Comparison of ENCODE assay signal across 29 cellular contexts in genomic region chr3:108250626-108251025, GRCh38. TPM values are rescaled to one million over a fixed set of nuclear protein-coding genes. Genes with fewer than 3 reads are reported as not detected.
DNase-seq lines count a peak whose midpoint lies in the region; ATAC-seq, FAIRE-seq and TF ChIP-seq lines count a peak whose summit lies in the region.
"Had no signal": no experiment of that assay in that cellular context is flagged by ENCODE, and none has a peak within 500 bp of the region (broad histone marks: within the 10 kb centered on the region; RNA-seq: fewer than 3 reads in every experiment).

No MANE protein-coding gene starts in this region.

- FAIRE-seq in pancreas (lab: Jason Lieb, UNC): peak; percentile 47
- FAIRE-seq: bronchial epithelial cell had no signal

- intact Hi-C loops in pancreas (cut with DNase I): no loop called here

- TF ChIP-seq EP300 in upper lobe of left lung (IDR thresholded peaks at IDR 0.05): no peak

- H3K36me3 ChIP-seq in pancreas (no peaks in the 10 kb centered on the region), upper lobe of left lung (no peaks in the 10 kb centered on the region)
- H3K36me3 ChIP-seq: BLaER1, HAP-1 had no signal

- TF ChIP-seq CTCF in fibroblast of pulmonary artery (IDR thresholded peaks at IDR 0.05; ENCODE audit: low read length, missing control alignments) (no peak), pancreas (IDR thresholded peaks at IDR 0.05) (no peak), upper lobe of left lung (IDR thresholded peaks at IDR 0.05) (no peak)

- H3K9me3 ChIP-seq in pancreas (no peaks in the 10 kb centered on the region), upper lobe of left lung (no peaks in the 10 kb centered on the region)
- H3K9me3 ChIP-seq: BLaER1, HAP-1, psoas muscle had no signal

- DNase-seq in EH (ENCODE audit: low read depth): peak; percentile 0
- peak; percentile 61 for DNase-seq in NCI-H226
- DNase-seq in fibroblast of pulmonary artery (ENCODE audit: low read depth): peak; percentile 25
- no peak for DNase-seq in pancreas
- no peak for DNase-seq in GM19238 (ENCODE audit: insufficient read length, low spot score)
- no peak for DNase-seq in upper lobe of left lung
- DNase-seq: activated B cell treated with CpG ODN at 0.5 μM for 24 hours; activated CD4-positive, alpha-beta T cell treated with anti-CD3 and anti-CD28 coated beads, Interleukin-2, amount 50 U/mL, for 48 hours; activated naive CD4-positive, alpha-beta T cell treated with anti-CD3 and anti-CD28 coated beads, Interleukin-2, amount 10 ng/mL, durations not matched to agents 7 days and 5 days; amniotic stem cell; effector memory CD4-positive, alpha-beta T cell; erythroblast; foreskin melanocyte; mesendoderm; NCI-H1092; NCI-H1694 treated with DMSO at 0.1 percent for 48 hours; NCI-H69; psoas muscle; SHP77 treated with DMSO at 0.1 percent for 48 hours; stimulated activated naive CD8-positive, alpha-beta T cell treated with anti-CD3 and anti-CD28 coated beads, Interleukin-15, Interleukin-2, amounts not matched to agents 100 U/mL and 50 U/mL, for 24 hours had no signal

- WGBS in pancreas, 2 donors: 91 to 92% methylated on average over 2 of the region's 2 CpGs
- WGBS in upper lobe of left lung, 2 donors: 93 to 94% methylated on average over 2 of the region's 2 CpGs

- no peaks in the 10 kb centered on the region for H3K27me3 ChIP-seq in pancreas
- no peaks in the 10 kb centered on the region for H3K27me3 ChIP-seq in upper lobe of left lung
- H3K27me3 ChIP-seq: BLaER1 had no signal

- no peak for TF ChIP-seq POLR2A in upper lobe of left lung (IDR thresholded peaks at IDR 0.05)

- H3K4me3 ChIP-seq in fibroblast of pulmonary artery (replicated peaks; ENCODE audit: low read depth, low read length) (no peak overlapping the region), pancreas (no peak overlapping the region), upper lobe of left lung (no peak overlapping the region)
- H3K4me3 ChIP-seq: BLaER1, coronary artery, HAP-1, psoas muscle had no signal

- H3K4me1 ChIP-seq in pancreas: no peaks in the 10 kb centered on the region
- H3K4me1 ChIP-seq in upper lobe of left lung: no peaks in the 10 kb centered on the region
- H3K4me1 ChIP-seq: BLaER1, HAP-1, psoas muscle had no signal

- H3K27ac ChIP-seq in pancreas: no peak overlapping the region
- no peak overlapping the region for H3K27ac ChIP-seq in upper lobe of left lung
- H3K27ac ChIP-seq: BLaER1, coronary artery, KMS-11, psoas muscle had no signal

- no peak for ATAC-seq in pancreas
- ATAC-seq in HG03521 (IDR thresholded peaks at IDR 0.05; ENCODE audit: unreplicated experiment): no peak
- ATAC-seq in upper lobe of left lung (ENCODE audit: low FRiP score in 2 of 2): no peak
- ATAC-seq: left lobe of liver; Panc1; psoas muscle; stimulated activated naive CD8-positive, alpha-beta T cell treated with anti-CD3 and anti-CD28 coated beads, Interleukin-15, Interleukin-2, amounts not matched to agents 100 U/mL and 50 U/mL, for 24 hours had no signal

RNA-seq across cellular contexts. Expression of gene IFT57, which starts 28.4 kb away (rescaled TPM):
- total RNA-seq in pancreas: 10 to 100 TPM; 25.5 to 40.2 (median 30.3) TPM
- polyA plus RNA-seq in pancreas: 10 to 100 TPM; 10.4 to 32.9 TPM
- 100 to 1,000 TPM; 118 to 467 (median 232) TPM for total RNA-seq in upper lobe of left lung

RNA-seq across cellular contexts. Expression of gene HHLA2, which starts 45.7 kb away (rescaled TPM):
- total RNA-seq in pancreas (1 to 10 TPM in 4 of 6 donors, under 1 TPM in 2; 0.28 to 2.8 (median 1.1) TPM), upper lobe of left lung (10 to 100 TPM in 1 of 6 donors, 1 to 10 TPM in 3, under 1 TPM in 2; 0.26 to 13.7 (median 3.1) TPM)
- under 1 TPM; 0.23 to 0.54 TPM for polyA plus RNA-seq in pancreas
- total RNA-seq: bronchial epithelial cell, left lobe of liver, psoas muscle, skeletal muscle tissue had no signal

Comparison
In these comparisons a context has a peak if more than half of its experiments do, and no peak if none do; other contexts are left out.
1. DNase-seq: peak in EH (single experiment), NCI-H226 (single experiment) and fibroblast of pulmonary artery (single experiment); none in pancreas (0 of 6), GM19238 (single experiment) and upper lobe of left lung (0 of 2).